15 cellular contexts compared by ENCODE assay signal in the genomic region with DNA sequence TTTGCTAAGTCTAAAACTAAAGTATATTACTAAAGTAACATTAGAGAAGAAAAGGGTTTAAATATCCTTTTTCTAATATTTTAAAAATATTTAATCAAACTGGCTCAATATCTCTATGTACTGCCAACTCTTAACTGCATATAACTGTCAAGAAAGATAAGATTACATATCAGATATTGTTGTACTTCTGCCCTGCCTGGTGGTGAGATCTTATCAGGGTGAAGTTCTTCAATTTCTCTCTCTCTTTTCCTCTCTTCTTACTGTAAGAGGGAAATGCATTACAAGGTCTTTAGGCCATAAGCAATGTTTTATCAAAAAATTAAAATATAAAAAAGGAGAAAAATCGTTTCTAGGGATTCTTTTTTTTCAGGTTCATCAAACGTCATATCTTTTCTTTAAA.
"Had no signal": no experiment of that assay in that cellular context is flagged by ENCODE, and none has a peak within 500 bp of the region (broad histone marks: within the 10 kb centered on the region; RNA-seq: fewer than 3 reads in every experiment).

No MANE protein-coding gene starts in this region.

- H3K36me3 Mint-ChIP-seq: natural killer cell, type B pancreatic cell had no signal

- H3K27me3 ChIP-seq: heart left ventricle, ovary, stomach had no signal

- H3K9me3 ChIP-seq: heart left ventricle, ovary, stomach had no signal

- H3K4me1 Mint-ChIP-seq: natural killer cell, neural crest cell had no signal

- H3K36me3 ChIP-seq: heart left ventricle, ovary, stomach had no signal

- H3K4me1 ChIP-seq: heart left ventricle, stomach had no signal

- DNase-seq: effector memory CD4-positive, alpha-beta T cell; heart left ventricle; hypothalamus; kidney glomerular epithelial cell; mammary epithelial cell; natural killer cell; ovary; right cardiac atrium; small intestine; stimulated activated CD4-positive, alpha-beta T cell treated with anti-CD3 and anti-CD28 coated beads, Interleukin-12 subunit alpha, Interleukin-12 subunit beta, amount 100 ng/mL, for 4 hours; stimulated activated naive CD4-positive, alpha-beta T cell; stomach; substantia nigra had no signal

- H3K27ac Mint-ChIP-seq: natural killer cell, type B pancreatic cell had no signal

- H3K4me3 ChIP-seq: heart left ventricle, ovary, stomach had no signal

- H3K4me3 Mint-ChIP-seq: natural killer cell, neural crest cell, type B pancreatic cell had no signal

- H3K27ac ChIP-seq: heart left ventricle, ovary, stomach had no signal
